18 cellular contexts compared by ENCODE assay signal in genomic region chr12:1920971-1921370, GRCh38. TPM values are rescaled to one million over a fixed set of nuclear protein-coding genes. Genes with fewer than 3 reads are reported as not detected.
A peak's percentile ranks its signal among the peaks of the same experiment; 100 is the strongest.
DNase-seq lines count a peak whose midpoint lies in the region; ATAC-seq and TF ChIP-seq lines count a peak whose summit lies in the region.
"Had no signal": no experiment of that assay in that cellular context is flagged by ENCODE, and none has a peak within 500 bp of the region (broad histone marks: within the 10 kb centered on the region; RNA-seq: fewer than 3 reads in every experiment).

No MANE protein-coding gene starts in this region.

- no peak for ATAC-seq in Right ventricle myocardium superior (ENCODE audit: poor library complexity)
- ATAC-seq in left ventricle myocardium superior, result no peak
- peak; percentile 43 for ATAC-seq in left lung
- peak; percentile 65 for ATAC-seq in upper lobe of right lung
- ATAC-seq: foreskin keratinocyte, psoas muscle had no signal

- H3K27ac Mint-ChIP-seq in activated T-helper 1 cell treated with anti-CD3 and anti-CD28 coated beads, Interleukin-12 subunit alpha, Interleukin-12 subunit beta, Interleukin-2, Interleukin-4 antibody, amounts not matched to agents 30 ng/mL and 10 ng/mL and 1 ng/mL, durations not matched to agents 14 hours and 24 hours and 36 hours, result no peak overlapping the region
- H3K27ac Mint-ChIP-seq in immature natural killer cell, result peak overlapping the region in 1 of 6 donors; percentile 59
- H3K27ac Mint-ChIP-seq: activated naive CD8-positive, alpha-beta T cell had no signal

- H3K4me3 ChIP-seq in Peyer's patch (peak overlapping the region in 1 of 4 donors; percentile 12), left lung (no peak overlapping the region), upper lobe of right lung (no peak overlapping the region)
- H3K4me3 ChIP-seq: dorsolateral prefrontal cortex, HAP-1, psoas muscle, transverse colon had no signal

- peak; percentile 71 for DNase-seq in Right ventricle myocardium superior
- no peak for DNase-seq in left ventricle myocardium superior
- DNase-seq in Peyer's patch, result peak; percentile 47 to 61 (median 57)
- DNase-seq in left lung, result peak; percentile 70 to 92
- peak; percentile 73 for DNase-seq in upper lobe of right lung
- no peak for DNase-seq in activated T-helper 1 cell treated with anti-CD3 and anti-CD28 coated beads, Interleukin-12 subunit alpha, Interleukin-12 subunit beta, Interleukin-2, Interleukin-4 antibody, amounts not matched to agents 30 ng/mL and 10 ng/mL and 1 ng/mL, durations not matched to agents 14 hours and 24 hours and 36 hours (ENCODE audit: low spot score)
- no peak for DNase-seq in activated CD4-positive, alpha-beta T cell treated with anti-CD3 and anti-CD28 coated beads for 4 hours
- DNase-seq in immature natural killer cell, result no peak
- DNase-seq: activated CD4-positive, CD25-positive, alpha-beta regulatory T cell; foreskin keratinocyte; NCI-H2171; transverse colon had no signal

- peaks cover 16% of the 10 kb centered on the region for H3K4me1 Mint-ChIP-seq in activated T-helper 1 cell treated with anti-CD3 and anti-CD28 coated beads, Interleukin-12 subunit alpha, Interleukin-12 subunit beta, Interleukin-2, Interleukin-4 antibody, amounts not matched to agents 30 ng/mL and 10 ng/mL and 1 ng/mL, durations not matched to agents 14 hours and 24 hours and 36 hours (ENCODE audit: low read depth)
- H3K4me1 Mint-ChIP-seq in immature natural killer cell, result peaks cover 4 to 14% of the 10 kb centered on the region in 2 donors

- H3K27me3 ChIP-seq in Peyer's patch (no peaks in the 10 kb centered on the region), left lung (peaks cover 0 to 40% of the 10 kb centered on the region in 2 donors), upper lobe of right lung (no peaks in the 10 kb centered on the region)
- H3K27me3 ChIP-seq: dorsolateral prefrontal cortex had no signal

- no peaks in the 10 kb centered on the region for H3K9me3 Mint-ChIP-seq in activated T-helper 1 cell treated with anti-CD3 and anti-CD28 coated beads, Interleukin-12 subunit alpha, Interleukin-12 subunit beta, Interleukin-2, Interleukin-4 antibody, amounts not matched to agents 30 ng/mL and 10 ng/mL and 1 ng/mL, durations not matched to agents 14 hours and 24 hours and 36 hours
- H3K9me3 Mint-ChIP-seq in immature natural killer cell, result no peaks in the 10 kb centered on the region

- H3K27ac ChIP-seq in Peyer's patch, result peak overlapping the region in 1 of 4 donors; percentile 55
- H3K27ac ChIP-seq in left lung, result no peak overlapping the region
- H3K27ac ChIP-seq in upper lobe of right lung, result no peak overlapping the region
- H3K27ac ChIP-seq: C4-2B, dorsolateral prefrontal cortex, foreskin keratinocyte, KMS-11, psoas muscle, transverse colon had no signal

- peaks cover under 1% of the 10 kb centered on the region for H3K36me3 Mint-ChIP-seq in activated T-helper 1 cell treated with anti-CD3 and anti-CD28 coated beads, Interleukin-12 subunit alpha, Interleukin-12 subunit beta, Interleukin-2, Interleukin-4 antibody, amounts not matched to agents 30 ng/mL and 10 ng/mL and 1 ng/mL, durations not matched to agents 14 hours and 24 hours and 36 hours (ENCODE audit: low read depth)
- no peaks in the 10 kb centered on the region for H3K36me3 Mint-ChIP-seq in immature natural killer cell
- H3K36me3 Mint-ChIP-seq: activated naive CD8-positive, alpha-beta T cell had no signal

- TF ChIP-seq POLR2A in Peyer's patch (IDR thresholded peaks at IDR 0.05), result no peak

- H3K9me3 ChIP-seq in Peyer's patch (no peaks in the 10 kb centered on the region), left lung (no peaks in the 10 kb centered on the region), upper lobe of right lung (no peaks in the 10 kb centered on the region)
- H3K9me3 ChIP-seq: HAP-1, psoas muscle, transverse colon had no signal

- TF ChIP-seq CTCF in Peyer's patch (IDR thresholded peaks at IDR 0.05) (no peak), left lung (IDR thresholded peaks at IDR 0.05) (no peak), upper lobe of right lung (IDR thresholded peaks at IDR 0.05) (no peak)

- H3K36me3 ChIP-seq in Peyer's patch, result no peaks in the 10 kb centered on the region
- H3K36me3 ChIP-seq in left lung, result no peaks in the 10 kb centered on the region
- H3K36me3 ChIP-seq in upper lobe of right lung, result no peaks in the 10 kb centered on the region
- H3K36me3 ChIP-seq: HAP-1, transverse colon had no signal

- peaks cover 17% of the 10 kb centered on the region for H3K27me3 Mint-ChIP-seq in activated T-helper 1 cell treated with anti-CD3 and anti-CD28 coated beads, Interleukin-12 subunit alpha, Interleukin-12 subunit beta, Interleukin-2, Interleukin-4 antibody, amounts not matched to agents 30 ng/mL and 10 ng/mL and 1 ng/mL, durations not matched to agents 14 hours and 24 hours and 36 hours (ENCODE audit: insufficient read depth)
- H3K27me3 Mint-ChIP-seq in immature natural killer cell (ENCODE audit: low read depth in 3 of 3), result peaks cover 3 to 10% (median 6%) of the 10 kb centered on the region in 3 donors

- intact Hi-C loops in Right ventricle myocardium superior (cut with DNase I) (no loop called here), left ventricle myocardium superior (cut with micrococcal nuclease) (no loop called here), left lung (cut with DNase I) (no loop called here), upper lobe of right lung (cut with DNase I) (no loop called here)
- intact Hi-C loops in activated T-helper 1 cell treated with anti-CD3 and anti-CD28 coated beads, Interleukin-12 subunit alpha, Interleukin-12 subunit beta, Interleukin-2, Interleukin-4 antibody, amounts not matched to agents 30 ng/mL and 10 ng/mL and 1 ng/mL, durations not matched to agents 14 hours and 24 hours and 36 hours (cut with micrococcal nuclease), result no loop called here

- no peak overlapping the region for H3K4me3 Mint-ChIP-seq in activated T-helper 1 cell treated with anti-CD3 and anti-CD28 coated beads, Interleukin-12 subunit alpha, Interleukin-12 subunit beta, Interleukin-2, Interleukin-4 antibody, amounts not matched to agents 30 ng/mL and 10 ng/mL and 1 ng/mL, durations not matched to agents 14 hours and 24 hours and 36 hours
- H3K4me3 Mint-ChIP-seq in immature natural killer cell, result peak overlapping the region in 1 of 5 donors; percentile 73
- H3K4me3 Mint-ChIP-seq: activated naive CD8-positive, alpha-beta T cell had no signal

- H3K4me1 ChIP-seq in Peyer's patch (peaks cover 0 to 7% (median 0%) of the 10 kb centered on the region in 4 donors), left lung (peaks cover 0 to 19% of the 10 kb centered on the region in 2 donors), upper lobe of right lung (no peaks in the 10 kb centered on the region)
- H3K4me1 ChIP-seq: foreskin keratinocyte, HAP-1 had no signal

RNA-seq across cellular contexts. Expression of gene CACNA2D4, which starts 2.5 kb away (rescaled TPM):
- 1.0 TPM for total RNA-seq in Right ventricle myocardium superior
- total RNA-seq in left ventricle myocardium superior, result 1.0 TPM
- total RNA-seq in Peyer's patch, result 10 to 100 TPM in 2 of 4 donors, 1 to 10 TPM in 2; 9.5 to 19.3 (median 12.3) TPM
- total RNA-seq in left lung, result 1 to 10 TPM; 2.6 to 6.5 TPM
- total RNA-seq in upper lobe of right lung, result 5.5 TPM
- 6.1 and 6.3 TPM in 2 replicates for total RNA-seq in activated T-helper 1 cell treated with anti-CD3 and anti-CD28 coated beads, Interleukin-12 subunit alpha, Interleukin-12 subunit beta, Interleukin-2, Interleukin-4 antibody, amounts not matched to agents 30 ng/mL and 10 ng/mL and 1 ng/mL, durations not matched to agents 14 hours and 24 hours and 36 hours
- polyA plus RNA-seq in immature natural killer cell, result 10 to 100 TPM in 1 of 3 donors, 1 to 10 TPM in 2; 9.1 to 20.0 (median 9.6) TPM

Comparison
In these comparisons a context has a peak if more than half of its experiments do, and no peak if none do; other contexts are left out.
1. DNase-seq: peak in Right ventricle myocardium superior (single experiment), Peyer's patch (3 of 3), left lung (2 of 2) and upper lobe of right lung (single experiment); none in left ventricle myocardium superior (single experiment), activated T-helper 1 cell treated with anti-CD3 and anti-CD28 coated beads, Interleukin-12 subunit alpha, Interleukin-12 subunit beta, Interleukin-2, Interleukin-4 antibody, amounts not matched to agents 30 ng/mL and 10 ng/mL and 1 ng/mL, durations not matched to agents 14 hours and 24 hours and 36 hours (single experiment), activated CD4-positive, alpha-beta T cell treated with anti-CD3 and anti-CD28 coated beads for 4 hours (0 of 2) and immature natural killer cell (0 of 3).
2. ATAC-seq: peak in left lung (single experiment) and upper lobe of right lung (single experiment); none in Right ventricle myocardium superior (single experiment) and left ventricle myocardium superior (single experiment).